Comparison of ENCODE assay signal across 1 cellular context in genomic region chr16:14102925-14103720, GRCh38.
TF ChIP-seq lines count a peak whose summit lies in the region.

No MANE protein-coding gene starts in this region.

TF ChIP-seq in GM23338, 12 proteins besides CTCF, POLR2A, EP300 and RAD21 (continued from another document):
- TF ChIP-seq, protein P1, sequence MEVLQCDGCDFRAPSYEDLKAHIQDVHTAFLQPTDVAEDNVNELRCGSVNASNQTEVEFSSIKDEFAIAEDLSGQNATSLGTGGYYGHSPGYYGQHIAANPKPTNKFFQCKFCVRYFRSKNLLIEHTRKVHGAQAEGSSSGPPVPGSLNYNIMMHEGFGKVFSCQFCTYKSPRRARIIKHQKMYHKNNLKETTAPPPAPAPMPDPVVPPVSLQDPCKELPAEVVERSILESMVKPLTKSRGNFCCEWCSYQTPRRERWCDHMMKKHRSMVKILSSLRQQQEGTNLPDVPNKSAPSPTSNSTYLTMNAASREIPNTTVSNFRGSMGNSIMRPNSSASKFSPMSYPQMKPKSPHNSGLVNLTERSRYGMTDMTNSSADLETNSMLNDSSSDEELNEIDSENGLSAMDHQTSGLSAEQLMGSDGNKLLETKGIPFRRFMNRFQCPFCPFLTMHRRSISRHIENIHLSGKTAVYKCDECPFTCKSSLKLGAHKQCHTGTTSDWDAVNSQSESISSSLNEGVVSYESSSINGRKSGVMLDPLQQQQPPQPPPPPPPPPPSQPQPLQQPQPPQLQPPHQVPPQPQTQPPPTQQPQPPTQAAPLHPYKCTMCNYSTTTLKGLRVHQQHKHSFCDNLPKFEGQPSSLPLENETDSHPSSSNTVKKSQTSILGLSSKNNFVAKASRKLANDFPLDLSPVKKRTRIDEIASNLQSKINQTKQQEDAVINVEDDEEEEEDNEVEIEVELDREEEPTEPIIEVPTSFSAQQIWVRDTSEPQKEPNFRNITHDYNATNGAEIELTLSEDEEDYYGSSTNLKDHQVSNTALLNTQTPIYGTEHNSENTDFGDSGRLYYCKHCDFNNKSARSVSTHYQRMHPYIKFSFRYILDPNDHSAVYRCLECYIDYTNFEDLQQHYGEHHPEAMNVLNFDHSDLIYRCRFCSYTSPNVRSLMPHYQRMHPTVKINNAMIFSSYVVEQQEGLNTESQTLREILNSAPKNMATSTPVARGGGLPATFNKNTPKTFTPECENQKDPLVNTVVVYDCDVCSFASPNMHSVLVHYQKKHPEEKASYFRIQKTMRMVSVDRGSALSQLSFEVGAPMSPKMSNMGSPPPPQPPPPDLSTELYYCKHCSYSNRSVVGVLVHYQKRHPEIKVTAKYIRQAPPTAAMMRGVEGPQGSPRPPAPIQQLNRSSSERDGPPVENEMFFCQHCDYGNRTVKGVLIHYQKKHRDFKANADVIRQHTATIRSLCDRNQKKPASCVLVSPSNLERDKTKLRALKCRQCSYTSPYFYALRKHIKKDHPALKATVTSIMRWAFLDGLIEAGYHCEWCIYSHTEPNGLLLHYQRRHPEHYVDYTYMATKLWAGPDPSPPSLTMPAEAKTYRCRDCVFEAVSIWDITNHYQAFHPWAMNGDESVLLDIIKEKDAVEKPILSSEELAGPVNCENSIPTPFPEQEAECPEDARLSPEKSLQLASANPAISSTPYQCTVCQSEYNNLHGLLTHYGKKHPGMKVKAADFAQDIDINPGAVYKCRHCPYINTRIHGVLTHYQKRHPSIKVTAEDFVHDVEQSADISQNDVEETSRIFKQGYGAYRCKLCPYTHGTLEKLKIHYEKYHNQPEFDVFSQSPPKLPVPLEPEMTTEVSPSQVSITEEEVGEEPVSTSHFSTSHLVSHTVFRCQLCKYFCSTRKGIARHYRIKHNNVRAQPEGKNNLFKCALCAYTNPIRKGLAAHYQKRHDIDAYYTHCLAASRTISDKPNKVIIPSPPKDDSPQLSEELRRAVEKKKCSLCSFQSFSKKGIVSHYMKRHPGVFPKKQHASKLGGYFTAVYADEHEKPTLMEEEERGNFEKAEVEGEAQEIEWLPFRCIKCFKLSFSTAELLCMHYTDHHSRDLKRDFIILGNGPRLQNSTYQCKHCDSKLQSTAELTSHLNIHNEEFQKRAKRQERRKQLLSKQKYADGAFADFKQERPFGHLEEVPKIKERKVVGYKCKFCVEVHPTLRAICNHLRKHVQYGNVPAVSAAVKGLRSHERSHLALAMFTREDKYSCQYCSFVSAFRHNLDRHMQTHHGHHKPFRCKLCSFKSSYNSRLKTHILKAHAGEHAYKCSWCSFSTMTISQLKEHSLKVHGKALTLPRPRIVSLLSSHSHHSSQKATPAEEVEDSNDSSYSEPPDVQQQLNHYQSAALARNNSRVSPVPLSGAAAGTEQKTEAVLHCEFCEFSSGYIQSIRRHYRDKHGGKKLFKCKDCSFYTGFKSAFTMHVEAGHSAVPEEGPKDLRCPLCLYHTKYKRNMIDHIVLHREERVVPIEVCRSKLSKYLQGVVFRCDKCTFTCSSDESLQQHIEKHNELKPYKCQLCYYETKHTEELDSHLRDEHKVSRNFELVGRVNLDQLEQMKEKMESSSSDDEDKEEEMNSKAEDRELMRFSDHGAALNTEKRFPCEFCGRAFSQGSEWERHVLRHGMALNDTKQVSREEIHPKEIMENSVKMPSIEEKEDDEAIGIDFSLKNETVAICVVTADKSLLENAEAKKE (CRISPR knock-in tag; IDR thresholded peaks at IDR 0.05) = no peak
- TF ChIP-seq NANOG (IDR thresholded peaks at IDR 0.05; ENCODE audit: borderline replicate concordance) (no peak), EZH2 (IDR thresholded peaks at IDR 0.05; ENCODE audit: low read depth, unreplicated experiment) (no peak), CREB1 (CRISPR knock-in tag; IDR thresholded peaks at IDR 0.05; ENCODE audit: low read depth) (no peak)
